Comparison of ENCODE assay signal across 1 cellular context in the genomic region with DNA sequence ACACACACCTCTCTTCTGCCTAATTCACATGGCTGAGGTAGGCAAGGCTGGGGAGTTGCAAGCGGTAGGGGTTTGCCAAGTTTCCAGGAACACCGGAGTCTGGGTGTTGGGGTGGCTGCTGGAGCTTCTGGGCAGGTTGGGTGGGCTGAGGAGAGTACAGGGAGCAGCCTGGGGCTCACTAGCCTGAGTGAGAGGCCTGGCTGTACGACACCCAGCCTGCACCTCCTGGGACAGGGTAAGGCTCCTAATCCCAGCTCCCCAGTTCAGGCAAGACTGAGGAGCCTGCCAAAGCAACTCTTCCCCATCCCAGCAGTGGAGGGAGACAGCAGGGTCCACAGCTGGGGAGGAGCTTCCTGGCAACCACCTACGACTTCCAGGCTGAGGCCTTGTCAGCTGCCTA.
TF ChIP-seq lines count a peak whose summit lies in the region.

No MANE protein-coding gene starts in this region.

TF ChIP-seq in H1, 55 proteins besides CTCF, POLR2A, EP300 and RAD21:
- TF ChIP-seq SIRT6 (IDR thresholded peaks at IDR 0.05; ENCODE audit: low read length) = no peak
